30 cellular contexts compared by ENCODE assay signal in genomic region chr21:37644666-37645065, GRCh38.
"Had no signal": no experiment of that assay in that cellular context is flagged by ENCODE, and none has a peak within 500 bp of the region (broad histone marks: within the 10 kb centered on the region; RNA-seq: fewer than 3 reads in every experiment).

No MANE protein-coding gene starts in this region.

- H3K9me3 ChIP-seq: lower lobe of right lung, neutrophil, stomach, thyroid gland, upper lobe of left lung, vagina had no signal

- H3K27ac ChIP-seq: brain microvascular endothelial cell, lower lobe of right lung, neutrophil, SK-N-MC, thyroid gland, upper lobe of left lung, vagina, WERI-Rb-1 had no signal

- ATAC-seq: activated T-cell treated with anti-CD3 and anti-CD28 coated beads, Interleukin-2, amount 50 U/mL, for 4 hours; activated T-helper 17 cell treated with anti-CD3 and anti-CD28 coated beads, Interleukin-2, amount 50 U/mL, for 72 hours; lower lobe of right lung; stimulated activated memory B cell treated with anti-CD40 and anti-IgM and Interleukin-4, amounts not matched to agents 10 μg/mL and 1 μg/mL and 100 μg/mL, for 72 hours had no signal

- H3K4me1 Mint-ChIP-seq: activated T-helper 17 cell treated with anti-CD3 and anti-CD28 coated beads, Interleukin-2, amount 50 U/mL, for 72 hours; mesothelial cell of epicardium had no signal

- H3K27me3 ChIP-seq: brain microvascular endothelial cell, stomach, thyroid gland, upper lobe of left lung, vagina had no signal

- H3K36me3 ChIP-seq: brain microvascular endothelial cell, lower lobe of right lung, neutrophil, stomach, thyroid gland, upper lobe of left lung, vagina, WERI-Rb-1 had no signal

- H3K4me3 ChIP-seq: lower lobe of right lung, SK-N-MC, smooth muscle cell, stomach, thyroid gland, upper lobe of left lung, vagina had no signal

- H3K4me1 ChIP-seq: lower lobe of right lung, stomach, thyroid gland, upper lobe of left lung had no signal

- H3K9me3 Mint-ChIP-seq: activated CD4-positive, alpha-beta memory T cell treated with anti-CD3 and anti-CD28 coated beads, Interleukin-2, amount 10 ng/mL, durations not matched to agents 7 days and 5 days; activated CD4-positive, alpha-beta T cell treated with anti-CD3 and anti-CD28 coated beads, Interleukin-2, amount 10 ng/mL, durations not matched to agents 7 days and 5 days; activated T-helper 17 cell treated with anti-CD3 and anti-CD28 coated beads, Interleukin-2, amount 50 U/mL, for 72 hours; dendritic cell treated with granulocyte-macrophage colony-stimulating factor and Interleukin-4, amounts not matched to agents 40 ng/mL and 50 ng/mL, for 4 days; mesothelial cell of epicardium; nephron progenitor cell had no signal

- DNase-seq: activated CD4-positive, alpha-beta memory T cell treated with anti-CD3 and anti-CD28 coated beads, Interleukin-2, amount 10 ng/mL, durations not matched to agents 7 days and 5 days; activated CD4-positive, alpha-beta T cell treated with anti-CD3 and anti-CD28 coated beads, Interleukin-2, amount 10 ng/mL, durations not matched to agents 7 days and 5 days; activated CD4-positive, CD25-positive, alpha-beta regulatory T cell treated with anti-CD3 and anti-CD28 coated beads, Interleukin-2, amount 50 U/mL, for 72 hours; activated CD8-positive, alpha-beta memory T cell treated with anti-CD3 and anti-CD28 coated beads, Interleukin-2, amount 50 U/mL, for 48 hours; activated gamma-delta T cell treated with Interleukin-2 at 50 U/mL for 16 hours; activated naive CD4-positive, alpha-beta T cell treated with anti-CD3 and anti-CD28 coated beads, Interleukin-2, amount 50 U/mL, for 16 hours; activated T-cell treated with anti-CD3 and anti-CD28 coated beads, Interleukin-2, amount 50 U/mL, for 4 hours; amniotic stem cell; brain microvascular endothelial cell; central memory CD4-positive, alpha-beta T cell; effector CD4-positive, alpha-beta T cell; kidney; lower lobe of right lung; naive B cell; nephron progenitor cell; stimulated activated CD4-positive, alpha-beta T cell treated with anti-CD3 and anti-CD28 coated beads, Interleukin-1b, Interleukin-23, amount 100 ng/mL, for 48 hours; stimulated activated CD4-positive, alpha-beta T cell treated with anti-CD3 and anti-CD28 coated beads, Interleukin-4, amount 100 ng/mL, for 4 hours; stimulated activated CD8-positive, alpha-beta memory T cell treated with anti-CD3 and anti-CD28 coated beads, Interleukin-4, amount 100 ng/mL, for 48 hours; stomach; thyroid gland; upper lobe of left lung; WERI-Rb-1 had no signal

- H3K36me3 Mint-ChIP-seq: mesothelial cell of epicardium; stimulated activated memory B cell treated with anti-CD40 and anti-IgM and Interleukin-4, amounts not matched to agents 10 μg/mL and 1 μg/mL and 100 μg/mL, for 72 hours had no signal

- H3K27ac Mint-ChIP-seq: activated CD4-positive, alpha-beta memory T cell treated with anti-CD3 and anti-CD28 coated beads, Interleukin-2, amount 10 ng/mL, durations not matched to agents 7 days and 5 days; activated CD4-positive, alpha-beta T cell treated with anti-CD3 and anti-CD28 coated beads, Interleukin-2, amount 10 ng/mL, durations not matched to agents 7 days and 5 days; activated T-helper 17 cell treated with anti-CD3 and anti-CD28 coated beads, Interleukin-2, amount 50 U/mL, for 72 hours; dendritic cell treated with granulocyte-macrophage colony-stimulating factor and Interleukin-4, amounts not matched to agents 40 ng/mL and 50 ng/mL, for 4 days; mesothelial cell of epicardium; naive B cell; nephron progenitor cell; stimulated activated memory B cell treated with anti-CD40 and anti-IgM and Interleukin-4, amounts not matched to agents 10 μg/mL and 1 μg/mL and 100 μg/mL, for 72 hours had no signal

- H3K4me2 ChIP-seq: smooth muscle cell had no signal

- H3K4me3 Mint-ChIP-seq: activated CD4-positive, alpha-beta memory T cell treated with anti-CD3 and anti-CD28 coated beads, Interleukin-2, amount 10 ng/mL, durations not matched to agents 7 days and 5 days; activated CD4-positive, alpha-beta T cell treated with anti-CD3 and anti-CD28 coated beads, Interleukin-2, amount 10 ng/mL, durations not matched to agents 7 days and 5 days; activated T-cell treated with anti-CD3 and anti-CD28 coated beads, Interleukin-2, amount 50 U/mL, for 4 hours; activated T-helper 17 cell treated with anti-CD3 and anti-CD28 coated beads, Interleukin-2, amount 50 U/mL, for 72 hours; dendritic cell treated with granulocyte-macrophage colony-stimulating factor and Interleukin-4, amounts not matched to agents 40 ng/mL and 50 ng/mL, for 4 days; mesothelial cell of epicardium; nephron progenitor cell; stimulated activated memory B cell treated with anti-CD40 and anti-IgM and Interleukin-4, amounts not matched to agents 10 μg/mL and 1 μg/mL and 100 μg/mL, for 72 hours had no signal
